8 cellular contexts compared by ENCODE assay signal in the genomic region with DNA sequence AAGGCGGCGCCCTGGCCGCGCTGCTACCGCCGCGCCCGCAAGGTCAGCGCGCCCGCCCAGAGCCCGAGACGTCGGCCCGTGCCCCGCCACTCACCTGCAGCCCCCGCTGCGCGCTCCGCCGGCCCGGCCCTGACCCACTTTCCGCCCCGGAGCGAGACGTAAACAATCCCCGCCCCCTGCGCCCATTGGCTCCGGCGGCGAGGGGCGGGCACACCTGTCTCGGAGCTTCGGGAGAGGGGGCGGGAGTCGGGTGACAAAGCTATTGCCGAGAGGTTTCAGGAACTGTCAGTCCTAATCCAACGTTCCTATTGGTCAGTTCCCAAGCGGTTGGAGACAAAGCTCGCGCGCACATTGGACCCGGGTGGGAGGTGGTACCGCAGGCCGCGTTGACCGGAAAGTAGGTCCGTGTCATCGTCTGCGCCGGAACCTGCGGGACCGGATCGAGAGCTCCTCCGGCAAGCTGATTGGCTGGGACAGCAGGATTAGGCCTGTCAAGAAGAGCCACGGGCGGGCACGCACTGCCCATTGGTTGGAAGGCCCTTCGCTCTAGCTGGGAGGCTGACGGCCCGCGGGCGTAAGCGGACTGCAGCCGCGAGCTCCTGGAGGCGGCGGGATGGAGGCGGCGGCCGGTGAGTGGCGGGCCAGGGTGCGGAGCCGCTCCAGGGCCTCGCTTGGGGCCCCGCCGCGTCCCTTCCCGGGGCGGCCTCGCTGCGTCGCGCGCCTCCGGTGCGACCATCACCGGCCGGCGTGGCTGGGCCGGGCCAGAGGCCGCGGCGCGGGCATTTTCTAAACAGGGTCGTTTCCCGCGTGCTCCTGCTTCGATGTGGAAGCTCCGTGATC. TPM values are rescaled to one million over a fixed set of nuclear protein-coding genes. Genes with fewer than 3 reads are reported as not detected.
A peak's percentile ranks its signal among the peaks of the same experiment; 100 is the strongest.
DNase-seq lines count a peak whose midpoint lies in the region; ATAC-seq and TF ChIP-seq lines count a peak whose summit lies in the region.

A gene with protein sequence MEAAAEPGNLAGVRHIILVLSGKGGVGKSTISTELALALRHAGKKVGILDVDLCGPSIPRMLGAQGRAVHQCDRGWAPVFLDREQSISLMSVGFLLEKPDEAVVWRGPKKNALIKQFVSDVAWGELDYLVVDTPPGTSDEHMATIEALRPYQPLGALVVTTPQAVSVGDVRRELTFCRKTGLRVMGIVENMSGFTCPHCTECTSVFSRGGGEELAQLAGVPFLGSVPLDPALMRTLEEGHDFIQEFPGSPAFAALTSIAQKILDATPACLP (plus strand): TSS at position 553 of the 840 bp plus-strand sequence. CDS start 61 bp downstream, at position 614.
A gene (minus strand): TSS at position 164 of the 840 bp plus-strand sequence. CDS start 1,088 bp downstream, outside the sequence.

- dilution Hi-C loops in mammary epithelial cell (cut with HindIII; ENCODE audit: low sequenced_read_pairs), result loop anchor here (5.0 kb wide), 2 partner anchors 75 to 80 kb away; no protein-coding TSS in a partner anchor

- H3K79me2 ChIP-seq in mammary epithelial cell (ENCODE audit: insufficient read depth, low read length), result peaks cover 69% of the 10 kb centered on the region

- H3K27ac ChIP-seq in WERI-Rb-1, result peak within 1 kb of the TSS; percentile 81
- H3K27ac ChIP-seq in mammary epithelial cell (ENCODE audit: insufficient read depth, low read depth, low read length), result peak within 1 kb of the TSS; percentile 47
- H3K27ac ChIP-seq in skeletal muscle tissue (ENCODE audit: low read depth, low read length), result peak within 1 kb of the TSS; percentile 80

- DNase-seq in ACHN, result peak; percentile 100
- DNase-seq in NCI-H2227 (lab: John Stamatoyannopoulos, UW; ENCODE audit: unreplicated experiment), result peak; percentile 100
- DNase-seq in WERI-Rb-1, result peak; percentile 100
- DNase-seq in mammary epithelial cell, result peak; percentile 100

- H3K9me3 ChIP-seq in WERI-Rb-1 (ENCODE audit: severe bottlenecking), result no peaks in the 10 kb centered on the region
- no peaks in the 10 kb centered on the region for H3K9me3 ChIP-seq in mammary epithelial cell (replicated peaks; ENCODE audit: insufficient read depth, low read length)
- H3K9me3 ChIP-seq in iPS-18c (ENCODE audit: control insufficient read depth, insufficient read depth, low read length), result peaks cover 4% of the 10 kb centered on the region
- H3K9me3 ChIP-seq in skeletal muscle tissue (ENCODE audit: control insufficient read depth in 3 of 3, low read length in 3 of 3), result no peaks in the 10 kb centered on the region

- peak within 1 kb of the TSS; percentile 90 for H3K4me2 ChIP-seq in mammary epithelial cell (ENCODE audit: insufficient read depth, low read depth, low read length)

- H3K27me3 ChIP-seq in WERI-Rb-1 (ENCODE audit: insufficient read depth, low read depth, severe bottlenecking) (no peaks in the 10 kb centered on the region), mammary epithelial cell (ENCODE audit: insufficient read depth, low read length) (no peaks in the 10 kb centered on the region), skeletal muscle tissue (ENCODE audit: control insufficient read depth in 3 of 3, insufficient read depth in 3 of 3, low read length in 3 of 3) (no peaks in the 10 kb centered on the region)

- H2AFZ ChIP-seq in mammary epithelial cell (ENCODE audit: low read depth, low read length), result peak within 1 kb of the TSS; percentile 76

- TF ChIP-seq CTCF in WERI-Rb-1 (IDR thresholded peaks at IDR 0.05; ENCODE audit: low read depth, low read length) (no peak), mammary epithelial cell (conservative IDR thresholded peaks at IDR 0.05 in 1 of 2, IDR thresholded peaks at IDR 0.05 in 1 of 2; ENCODE audit: extremely low read depth in 1 of 2, insufficient read depth in 1 of 2, low read depth in 1 of 2, low read length in 2 of 2) (no peak)

- under 1% methylated on average over 24 of the region's 100 CpGs for WGBS in mammary epithelial cell (ENCODE audit: low coverage, missing lambda C conversion rate)

- intact Hi-C loops in mammary epithelial cell (cut with micrococcal nuclease), result loop anchor here (1.0 to 2.0 kb wide), 2 partner anchors 8 to 44 kb away; a partner anchor contains a TSS

- CTCF ChIA-PET in mammary epithelial cell (lab: Charles Lee; ENCODE audit: low non-redundant PET), result interaction anchor here (0.6 to 1.0 kb wide), 2 partner anchors 9 to 77 kb away, joined by 3 to 4 read pairs; a partner anchor contains a TSS

- H3K4me1 ChIP-seq in mammary epithelial cell (ENCODE audit: insufficient read depth, low read length), result peaks cover 30% of the 10 kb centered on the region
- H3K4me1 ChIP-seq in skeletal muscle tissue (ENCODE audit: control insufficient read depth in 3 of 3, insufficient read depth in 3 of 3, low read length in 3 of 3), result peaks cover 32 to 58% (median 42%) of the 10 kb centered on the region in 3 donors

- ATAC-seq in GM18873 (IDR thresholded peaks at IDR 0.05; ENCODE audit: low FRiP score, unreplicated experiment), result peak; percentile 86
- peak; percentile 79 for ATAC-seq in HG03139 (IDR thresholded peaks at IDR 0.05; ENCODE audit: unreplicated experiment)

- no peaks in the 10 kb centered on the region for H4K20me1 ChIP-seq in mammary epithelial cell (ENCODE audit: insufficient read depth, low read length)

- no TSS peak for BruUV-seq in mammary epithelial cell (replicated peaks; lab: Mats Ljungman, UMichigan)

- H3K4me3 ChIP-seq in WERI-Rb-1 (ENCODE audit: low read depth, low read length), result peak within 1 kb of the TSS; percentile 74
- peak within 1 kb of the TSS; percentile 82 to 90 (median 83) for H3K4me3 ChIP-seq in mammary epithelial cell (replicated peaks in 1 of 3; ENCODE audit: insufficient read depth in 1 of 3, low read depth in 2 of 3, low read length in 3 of 3)
- peak within 1 kb of the TSS; percentile 80 for H3K4me3 ChIP-seq in iPS-18c (ENCODE audit: insufficient read depth, low read depth, low read length)
- peak within 1 kb of the TSS; percentile 88 to 89 (median 88) for H3K4me3 ChIP-seq in skeletal muscle tissue (ENCODE audit: low read length in 3 of 3)

- peak within 1 kb of the TSS; percentile 69 for H3K9ac ChIP-seq in mammary epithelial cell (ENCODE audit: insufficient read depth, low read length)
- H3K9ac ChIP-seq in skeletal muscle tissue (ENCODE audit: low read depth in 1 of 3, low read length in 3 of 3), result peak within 1 kb of the TSS; percentile 82 to 92 (median 90)

- in situ Hi-C loops in ACHN (cut with HindIII; ENCODE audit: low pct_ligation_motif_present, low pct_unique_long_range_greater_than_20kb, low sequenced_read_pairs), result no loop called here
- in situ Hi-C loops in mammary epithelial cell (cut with MboI; ENCODE audit: low sequenced_read_pairs in 2 of 2), result no loop called here

- H3K36me3 ChIP-seq in WERI-Rb-1 (peaks cover 64% of the 10 kb centered on the region), mammary epithelial cell (ENCODE audit: insufficient read depth, low read length) (no peaks in the 10 kb centered on the region), skeletal muscle tissue (ENCODE audit: control insufficient read depth in 3 of 3, insufficient read depth in 3 of 3, low read length in 3 of 3) (peaks cover 24 to 42% (median 41%) of the 10 kb centered on the region in 3 donors)

RNA-seq across cellular contexts. Expression of the first gene that starts in this region (rescaled TPM):
- 10 to 100 TPM; 64.3 to 67.0 TPM for total RNA-seq in mammary epithelial cell
- polyA plus RNA-seq in mammary epithelial cell, result 56.6 TPM
- polyA minus RNA-seq in mammary epithelial cell, result 5.5 TPM
- total RNA-seq in skeletal muscle tissue, result 40.7 TPM

RNA-seq across cellular contexts. Expression of the second gene that starts in this region (rescaled TPM):
- total RNA-seq in mammary epithelial cell (10 to 100 TPM; 20.9 to 43.0 TPM), skeletal muscle tissue (27.7 TPM)
- polyA plus RNA-seq in mammary epithelial cell, result 23.2 TPM
- 2.4 TPM for polyA minus RNA-seq in mammary epithelial cell

Comparison
In these comparisons a context has a peak if more than half of its experiments do, and no peak if none do; other contexts are left out.
1. Peak in every context shown above with its lines: DNase-seq, ATAC-seq, H3K4me3 ChIP-seq and H3K27ac ChIP-seq.